Comparison of ENCODE assay signal across 17 cellular contexts in genomic region chr3:179308006-179308405, GRCh38.
"Had no signal": no experiment of that assay in that cellular context is flagged by ENCODE, and none has a peak within 500 bp of the region (broad histone marks: within the 10 kb centered on the region; RNA-seq: fewer than 3 reads in every experiment).

No MANE protein-coding gene starts in this region.

- ATAC-seq: gastroesophageal sphincter; left colon; psoas muscle; sciatic nerve; stimulated activated naive CD8-positive, alpha-beta T cell treated with anti-CD3 and anti-CD28 coated beads, Interleukin-15, Interleukin-2, amounts not matched to agents 100 U/mL and 50 U/mL, for 24 hours had no signal

- H3K4me3 ChIP-seq: coronary artery, gastroesophageal sphincter, psoas muscle, suprapubic skin, thyroid gland had no signal

- H3K4me1 ChIP-seq: gastroesophageal sphincter, psoas muscle, suprapubic skin, thyroid gland had no signal

- H3K9me3 ChIP-seq: gastroesophageal sphincter, psoas muscle, suprapubic skin, thyroid gland had no signal

- DNase-seq: effector CD4-positive, alpha-beta T cell; endodermal cell; erythroblast; glutamatergic neuron; islet precursor cell; left colon; mesendoderm; naive B cell; occipital lobe; psoas muscle; stimulated activated CD4-positive, alpha-beta T cell treated with anti-CD3 and anti-CD28 coated beads, Interleukin-2, amount 100 ng/mL, for 24 hours; stimulated activated naive CD8-positive, alpha-beta T cell treated with anti-CD3 and anti-CD28 coated beads, Interleukin-15, Interleukin-2, amounts not matched to agents 100 U/mL and 50 U/mL, for 24 hours; thyroid gland had no signal

- H3K27me3 ChIP-seq: gastroesophageal sphincter, suprapubic skin, thyroid gland had no signal

- H3K36me3 ChIP-seq: gastroesophageal sphincter, suprapubic skin, thyroid gland had no signal

- H3K27ac ChIP-seq: coronary artery, gastroesophageal sphincter, psoas muscle, suprapubic skin, thyroid gland had no signal
